ENCODE assay signal across 20 cellular contexts in genomic region chr6:21133902-21134301, GRCh38.
DNase-seq lines count a peak whose midpoint lies in the region; ATAC-seq, FAIRE-seq and TF ChIP-seq lines count a peak whose summit lies in the region.
"Had no signal": no experiment of that assay in that cellular context is flagged by ENCODE, and none has a peak within 500 bp of the region (broad histone marks: within the 10 kb centered on the region; RNA-seq: fewer than 3 reads in every experiment).

No MANE protein-coding gene starts in this region.

- H3K27ac ChIP-seq in BLaER1 (peak overlapping the region; percentile 55; the same call in 1 of the 2 replicates), hepatocyte (no peak overlapping the region)
- H3K27ac ChIP-seq: C4-2B had no signal

- no peaks in the 10 kb centered on the region for H3K9me3 Mint-ChIP-seq in neural crest cell
- H3K9me3 Mint-ChIP-seq: IgD-negative memory B cell had no signal

- H3K4me2 ChIP-seq in BLaER1 (peak overlapping the region; percentile 69), hepatocyte (peak overlapping the region; percentile 59)

- H2AFZ ChIP-seq in hepatocyte, result no peak overlapping the region

- ATAC-seq in HG02970 (IDR thresholded peaks at IDR 0.05; ENCODE audit: low FRiP score, unreplicated experiment), result no peak

- H3K27me3 ChIP-seq in BLaER1 (no peaks in the 10 kb centered on the region), hepatocyte (no peaks in the 10 kb centered on the region)

- H3K9me2 ChIP-seq in hepatocyte (replicated peaks; ENCODE audit: insufficient read depth), result no peaks in the 10 kb centered on the region

- no peak overlapping the region for H3K4me3 ChIP-seq in BLaER1
- H3K4me3 ChIP-seq in hepatocyte, result no peak overlapping the region

- no peak overlapping the region for H3K9ac ChIP-seq in BLaER1

- H3K27ac Mint-ChIP-seq in neural crest cell (ENCODE audit: unreplicated experiment), result peak overlapping the region; percentile 57
- H3K27ac Mint-ChIP-seq: IgD-negative memory B cell had no signal

- no peaks in the 10 kb centered on the region for H3K79me2 ChIP-seq in hepatocyte

- peak; percentile 54 for DNase-seq in NCI-H69 (lab: John Stamatoyannopoulos, UW)
- DNase-seq in hepatocyte (ENCODE audit: low spot score), result no peak
- DNase-seq in neural crest cell (ENCODE audit: low read depth, low spot score), result no peak
- DNase-seq in LoVo (ENCODE audit: low spot score), result no peak
- no peak for DNase-seq in HTR-8/SVneo (ENCODE audit: insufficient read length, low spot score)
- no peak for DNase-seq in GM19238 (ENCODE audit: insufficient read length, low spot score)
- DNase-seq: H7; Kasumi-1; NCI-H1105 treated with DMSO at 0.1 percent for 48 hours; NCI-H2029; NCI-H510A treated with DMSO at 0.1 percent for 48 hours; NK-92 treated with Interleukin-12 subunit alpha and Interleukin-12 subunit beta, amount 100 ng/mL, for 24 hours; OCI-M1; RPMI8226 had no signal

- peaks cover 29% of the 10 kb centered on the region for H3K4me1 ChIP-seq in BLaER1
- peaks cover 21% of the 10 kb centered on the region for H3K4me1 ChIP-seq in hepatocyte (ENCODE audit: insufficient read depth)

- H3K4me1 Mint-ChIP-seq in neural crest cell, result peaks cover 82% of the 10 kb centered on the region
- H3K4me1 Mint-ChIP-seq: IgD-negative memory B cell had no signal

- TF ChIP-seq CTCF in hepatocyte (IDR thresholded peaks at IDR 0.05; ENCODE audit: poor library complexity) (no peak), neural crest cell (conservative IDR thresholded peaks at IDR 0.05) (no peak)

- peak overlapping the region; percentile 52 for H3K4me3 Mint-ChIP-seq in neural crest cell

- H3K27me3 Mint-ChIP-seq in neural crest cell (ENCODE audit: low read depth), result no peaks in the 10 kb centered on the region
- H3K27me3 Mint-ChIP-seq: IgD-negative memory B cell had no signal

- H4K20me1 ChIP-seq in BLaER1 (no peaks in the 10 kb centered on the region), hepatocyte (ENCODE audit: insufficient read depth, poor library complexity, severe bottlenecking) (no peaks in the 10 kb centered on the region)

- no peaks in the 10 kb centered on the region for H3K9me3 ChIP-seq in BLaER1
- H3K9me3 ChIP-seq in hepatocyte (ENCODE audit: low read depth), result no peaks in the 10 kb centered on the region

- H3K36me3 ChIP-seq in BLaER1 (no peaks in the 10 kb centered on the region), hepatocyte (replicated peaks; ENCODE audit: insufficient read depth, low read depth) (no peaks in the 10 kb centered on the region)

- no peak for FAIRE-seq in HTR-8/SVneo (lab: Jason Lieb, UNC)
- FAIRE-seq: A204.1, GM19239 had no signal

- H3K36me3 Mint-ChIP-seq in neural crest cell (ENCODE audit: low read depth), result no peaks in the 10 kb centered on the region

- 49% methylated on average over 6 of the region's 6 CpGs for WGBS in hepatocyte (ENCODE audit: low lambda C conversion rate, missing lambda C conversion rate)
